8 cellular contexts compared by ENCODE assay signal in the genomic region with DNA sequence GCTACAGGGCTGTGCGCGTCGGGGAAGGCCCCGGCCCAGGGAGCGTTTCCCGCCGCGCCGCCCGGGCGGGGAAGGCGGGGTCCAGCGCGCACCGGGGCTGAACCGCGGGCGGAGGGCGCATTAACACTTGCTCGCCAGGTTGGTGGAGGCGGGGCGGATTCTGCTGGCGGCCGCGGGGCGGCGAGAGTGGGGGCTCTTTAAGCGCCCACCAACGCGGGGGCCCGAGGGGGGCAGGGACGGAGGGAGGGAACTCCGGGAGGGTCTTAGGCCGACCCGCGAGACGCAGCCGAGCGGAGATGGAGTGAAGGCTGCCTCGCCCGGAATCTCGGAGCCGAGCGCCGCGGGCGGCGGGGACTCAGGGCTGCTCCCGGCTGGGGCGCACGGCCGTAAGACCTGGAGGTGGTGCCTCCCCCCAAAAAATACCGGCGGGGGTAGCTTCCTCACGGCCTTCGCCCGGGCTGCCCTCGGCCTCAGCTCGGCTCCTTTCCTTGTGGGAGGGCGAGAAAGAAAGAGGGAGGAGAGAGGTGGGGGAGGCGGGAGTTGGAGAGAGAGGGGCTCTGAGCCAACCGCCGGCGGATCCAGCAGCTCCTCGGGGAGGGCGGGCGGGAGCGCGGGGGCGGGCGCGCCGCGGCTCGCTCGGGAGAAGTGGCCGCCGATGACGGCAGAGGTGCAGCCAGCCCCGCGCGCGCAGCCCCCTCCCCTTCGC. TPM values are rescaled to one million over a fixed set of nuclear protein-coding genes. Genes with fewer than 3 reads are reported as not detected.
A peak's percentile ranks its signal among the peaks of the same experiment; 100 is the strongest.
DNase-seq lines count a peak whose midpoint lies in the region; ATAC-seq lines count a peak whose summit lies in the region.

No MANE protein-coding gene starts in this region.

- H3K4me3 ChIP-seq in adipocyte (ENCODE audit: low read length) = peak overlapping the region; percentile 77
- H3K4me3 ChIP-seq in iPS-20b (ENCODE audit: low read length) = peak overlapping the region; percentile 50; the same call in 1 of the 2 replicates
- H3K4me3 ChIP-seq in subcutaneous abdominal adipose tissue (ENCODE audit: low read depth in 1 of 5, low read length in 5 of 5) = peak overlapping the region in 4 of 5 donors; percentile 67 to 86 (median 71)

- no peaks in the 10 kb centered on the region for H3K9me3 ChIP-seq in adipocyte (ENCODE audit: control insufficient read depth, low read length)
- peaks cover 5% of the 10 kb centered on the region; the same call in 1 of the 2 replicates for H3K9me3 ChIP-seq in iPS-20b (ENCODE audit: insufficient read depth, low read depth, low read length)
- H3K9me3 ChIP-seq in subcutaneous abdominal adipose tissue (ENCODE audit: control insufficient read depth in 5 of 5, low read length in 5 of 5) = no peaks in the 10 kb centered on the region

- peaks cover 9% of the 10 kb centered on the region for H3K4me1 ChIP-seq in adipocyte (ENCODE audit: control insufficient read depth, insufficient read depth, low read length)
- H3K4me1 ChIP-seq in iPS-20b (ENCODE audit: insufficient read depth, low read length) = no peaks in the 10 kb centered on the region
- peaks cover 2 to 42% (median 40%) of the 10 kb centered on the region in 5 donors for H3K4me1 ChIP-seq in subcutaneous abdominal adipose tissue (ENCODE audit: control insufficient read depth in 5 of 5, insufficient read depth in 5 of 5, low read length in 5 of 5)

- H3K4me3 Mint-ChIP-seq in activated CD4-positive, alpha-beta T cell treated with anti-CD3 and anti-CD28 coated beads, Interleukin-2, amount 10 ng/mL, durations not matched to agents 7 days and 5 days = peak overlapping the region; percentile 63

- no peaks in the 10 kb centered on the region for H3K36me3 Mint-ChIP-seq in activated CD4-positive, alpha-beta T cell treated with anti-CD3 and anti-CD28 coated beads, Interleukin-2, amount 10 ng/mL, durations not matched to agents 7 days and 5 days (ENCODE audit: low read depth)

- no peak for ATAC-seq in HG02973 (IDR thresholded peaks at IDR 0.05; ENCODE audit: unreplicated experiment)

- CTCF ChIA-PET in activated CD4-positive, alpha-beta T cell treated with anti-CD3 and anti-CD28 coated beads, Interleukin-2, amount 10 ng/mL, durations not matched to agents 7 days and 5 days (lab: Charles Lee) = no interaction called here

- H3K9ac ChIP-seq in adipocyte (ENCODE audit: low read length) = peak overlapping the region; percentile 25
- no peak overlapping the region for H3K9ac ChIP-seq in iPS-20b (ENCODE audit: low read depth, low read length)
- no peak overlapping the region for H3K9ac ChIP-seq in subcutaneous abdominal adipose tissue (ENCODE audit: low read length in 5 of 5)

- H3K27ac ChIP-seq in iPS-20b (ENCODE audit: low read length) (no peak overlapping the region), subcutaneous abdominal adipose tissue (ENCODE audit: low read depth, low read length) (no peak overlapping the region)

- peaks cover 19% of the 10 kb centered on the region for H3K4me1 Mint-ChIP-seq in activated CD4-positive, alpha-beta T cell treated with anti-CD3 and anti-CD28 coated beads, Interleukin-2, amount 10 ng/mL, durations not matched to agents 7 days and 5 days

- no peaks in the 10 kb centered on the region for H3K9me3 Mint-ChIP-seq in activated CD4-positive, alpha-beta T cell treated with anti-CD3 and anti-CD28 coated beads, Interleukin-2, amount 10 ng/mL, durations not matched to agents 7 days and 5 days

- POLR2A ChIA-PET in activated CD4-positive, alpha-beta T cell treated with anti-CD3 and anti-CD28 coated beads, Interleukin-2, amount 10 ng/mL, durations not matched to agents 7 days and 5 days (lab: Charles Lee) = no interaction called here

- peaks cover 67% of the 10 kb centered on the region for H3K27me3 Mint-ChIP-seq in activated CD4-positive, alpha-beta T cell treated with anti-CD3 and anti-CD28 coated beads, Interleukin-2, amount 10 ng/mL, durations not matched to agents 7 days and 5 days

- DNase-seq in activated CD4-positive, alpha-beta T cell treated with anti-CD3 and anti-CD28 coated beads, Interleukin-2, amount 10 ng/mL, durations not matched to agents 7 days and 5 days = no peak
- DNase-seq in activated CD4-positive, alpha-beta T cell treated with anti-CD3 and anti-CD28 coated beads for 4 hours = no peak
- peak; percentile 92 for DNase-seq in adipocyte (ENCODE audit: low read depth)
- no peak for DNase-seq in SHP77 (lab: John Stamatoyannopoulos, UW)
- no peak for DNase-seq in NCI-H1092 treated with DMSO at 0.1 percent for 48 hours (lab: John Stamatoyannopoulos, UW)

- no peak overlapping the region for H3K27ac Mint-ChIP-seq in activated CD4-positive, alpha-beta T cell treated with anti-CD3 and anti-CD28 coated beads, Interleukin-2, amount 10 ng/mL, durations not matched to agents 7 days and 5 days

- peaks cover 65% of the 10 kb centered on the region for H3K27me3 ChIP-seq in adipocyte (replicated peaks; ENCODE audit: control insufficient read depth, insufficient read depth, low read length)
- peaks cover 100% of the 10 kb centered on the region for H3K27me3 ChIP-seq in iPS-20b (ENCODE audit: insufficient read depth, low read length)
- peaks cover 54 to 78% (median 66%) of the 10 kb centered on the region in 5 donors for H3K27me3 ChIP-seq in subcutaneous abdominal adipose tissue (ENCODE audit: control insufficient read depth in 5 of 5, insufficient read depth in 4 of 5, low read length in 5 of 5)

- H3K36me3 ChIP-seq in adipocyte (ENCODE audit: control insufficient read depth, insufficient read depth, low read length, severe bottlenecking) (no peaks in the 10 kb centered on the region), iPS-20b (ENCODE audit: insufficient read depth, low read depth, low read length) (no peaks in the 10 kb centered on the region), subcutaneous abdominal adipose tissue (ENCODE audit: control insufficient read depth in 5 of 5, insufficient read depth in 5 of 5, low read length in 5 of 5) (no peaks in the 10 kb centered on the region)

RNA-seq across cellular contexts. Expression of a gene that starts 0.4 kb away (rescaled TPM):
- total RNA-seq in activated CD4-positive, alpha-beta T cell treated with anti-CD3 and anti-CD28 coated beads, Interleukin-2, amount 10 ng/mL, durations not matched to agents 7 days and 5 days = not detected

RNA-seq across cellular contexts. Expression of a gene that starts 45.1 kb away (rescaled TPM):
- total RNA-seq in activated CD4-positive, alpha-beta T cell treated with anti-CD3 and anti-CD28 coated beads, Interleukin-2, amount 10 ng/mL, durations not matched to agents 7 days and 5 days = 10 to 100 TPM; 28.7 to 29.1 TPM

RNA-seq across cellular contexts. Expression of a gene that starts 56.7 kb away (rescaled TPM):
- not detected for total RNA-seq in activated CD4-positive, alpha-beta T cell treated with anti-CD3 and anti-CD28 coated beads, Interleukin-2, amount 10 ng/mL, durations not matched to agents 7 days and 5 days
